11 cellular contexts compared by ENCODE assay signal in genomic region chr6:331622-332521, GRCh38.
DNase-seq lines count a peak whose midpoint lies in the region; ATAC-seq and FAIRE-seq lines count a peak whose summit lies in the region.
"Had no signal": no experiment of that assay in that cellular context is flagged by ENCODE, and none has a peak within 500 bp of the region (broad histone marks: within the 10 kb centered on the region; RNA-seq: fewer than 3 reads in every experiment).

No MANE protein-coding gene starts in this region.

- FAIRE-seq in urothelium cell line (lab: Jason Lieb, UNC) = no peak
- FAIRE-seq: A549 had no signal

- H3K4me3 Mint-ChIP-seq in activated T-cell treated with anti-CD3 and anti-CD28 coated beads, Interleukin-2, amount 50 U/mL, for 24 hours = no peak overlapping the region
- no peak overlapping the region for H3K4me3 Mint-ChIP-seq in stimulated activated memory B cell treated with anti-CD40 and anti-IgM and Interleukin-4, amounts not matched to agents 10 μg/mL and 1 μg/mL and 100 μg/mL, for 72 hours
- H3K4me3 Mint-ChIP-seq: activated naive CD4-positive, alpha-beta T cell treated with anti-CD3 and anti-CD28 coated beads for 36 hours; T-helper 17 cell had no signal

- H3K9me3 Mint-ChIP-seq in activated T-cell treated with anti-CD3 and anti-CD28 coated beads, Interleukin-2, amount 50 U/mL, for 24 hours = no peaks in the 10 kb centered on the region
- no peaks in the 10 kb centered on the region for H3K9me3 Mint-ChIP-seq in stimulated activated memory B cell treated with anti-CD40 and anti-IgM and Interleukin-4, amounts not matched to agents 10 μg/mL and 1 μg/mL and 100 μg/mL, for 72 hours
- H3K9me3 Mint-ChIP-seq: activated naive CD4-positive, alpha-beta T cell treated with anti-CD3 and anti-CD28 coated beads for 36 hours had no signal

- no peak overlapping the region for H3K27ac Mint-ChIP-seq in activated T-cell treated with anti-CD3 and anti-CD28 coated beads, Interleukin-2, amount 50 U/mL, for 24 hours
- no peak overlapping the region for H3K27ac Mint-ChIP-seq in stimulated activated memory B cell treated with anti-CD40 and anti-IgM and Interleukin-4, amounts not matched to agents 10 μg/mL and 1 μg/mL and 100 μg/mL, for 72 hours
- H3K27ac Mint-ChIP-seq: activated naive CD4-positive, alpha-beta T cell treated with anti-CD3 and anti-CD28 coated beads for 36 hours; T-helper 17 cell had no signal

- ATAC-seq in GM21825 (IDR thresholded peaks at IDR 0.05; ENCODE audit: unreplicated experiment) (peak; percentile 44), HG03469 (IDR thresholded peaks at IDR 0.05; ENCODE audit: unreplicated experiment) (peak; percentile 31)
- peak; percentile 69 for ATAC-seq in stimulated activated memory B cell treated with anti-CD40 and anti-IgM and Interleukin-4, amounts not matched to agents 10 μg/mL and 1 μg/mL and 100 μg/mL, for 72 hours
- ATAC-seq: A549, T-helper 17 cell had no signal

- no peaks in the 10 kb centered on the region for H3K27me3 Mint-ChIP-seq in activated T-cell treated with anti-CD3 and anti-CD28 coated beads, Interleukin-2, amount 50 U/mL, for 24 hours
- H3K27me3 Mint-ChIP-seq in stimulated activated memory B cell treated with anti-CD40 and anti-IgM and Interleukin-4, amounts not matched to agents 10 μg/mL and 1 μg/mL and 100 μg/mL, for 72 hours = no peaks in the 10 kb centered on the region
- H3K27me3 Mint-ChIP-seq: T-helper 17 cell had no signal

- H3K36me3 Mint-ChIP-seq in activated T-cell treated with anti-CD3 and anti-CD28 coated beads, Interleukin-2, amount 50 U/mL, for 24 hours (ENCODE audit: low read depth) = peaks cover 5% of the 10 kb centered on the region
- peaks cover 14% of the 10 kb centered on the region for H3K36me3 Mint-ChIP-seq in stimulated activated memory B cell treated with anti-CD40 and anti-IgM and Interleukin-4, amounts not matched to agents 10 μg/mL and 1 μg/mL and 100 μg/mL, for 72 hours

- peak; percentile 28 for DNase-seq in activated T-cell treated with anti-CD3 and anti-CD28 coated beads, Interleukin-2, amount 50 U/mL, for 24 hours
- DNase-seq in activated T-cell treated with anti-CD3 and anti-CD28 coated beads, Interleukin-2, amount 50 U/mL, for 1 hour = no peak
- no peak for DNase-seq in foreskin melanocyte
- DNase-seq in urothelium cell line (ENCODE audit: low spot score) = no peak
- no peak for DNase-seq in EL
- DNase-seq: activated naive CD4-positive, alpha-beta T cell treated with anti-CD3 and anti-CD28 coated beads for 36 hours; T-helper 17 cell had no signal

- peaks cover 13% of the 10 kb centered on the region for H3K4me1 Mint-ChIP-seq in activated T-cell treated with anti-CD3 and anti-CD28 coated beads, Interleukin-2, amount 50 U/mL, for 24 hours (ENCODE audit: low read depth)
- peaks cover 14% of the 10 kb centered on the region for H3K4me1 Mint-ChIP-seq in stimulated activated memory B cell treated with anti-CD40 and anti-IgM and Interleukin-4, amounts not matched to agents 10 μg/mL and 1 μg/mL and 100 μg/mL, for 72 hours
